ENCODE assay signal across 11 cellular contexts in genomic region chr12:120369476-120370342, GRCh38. TPM values are rescaled to one million over a fixed set of nuclear protein-coding genes. Genes with fewer than 3 reads are reported as not detected.
DNase-seq lines count a peak whose midpoint lies in the region; ATAC-seq and TF ChIP-seq lines count a peak whose summit lies in the region.
"Had no signal": no experiment of that assay in that cellular context is flagged by ENCODE, and none has a peak within 500 bp of the region (broad histone marks: within the 10 kb centered on the region; RNA-seq: fewer than 3 reads in every experiment).

No MANE protein-coding gene starts in this region.

- no peak for TF ChIP-seq CTCF in coronary artery (IDR thresholded peaks at IDR 0.05)
- TF ChIP-seq CTCF in natural killer cell (IDR thresholded peaks at IDR 0.05), result no peak

- peaks cover 72% of the 10 kb centered on the region for H3K27me3 Mint-ChIP-seq in stimulated activated naive CD8-positive, alpha-beta T cell treated with anti-CD3 and anti-CD28 coated beads, Interleukin-15, Interleukin-2, amounts not matched to agents 100 ng/mL and 50 ng/mL, for 24 hours
- H3K27me3 Mint-ChIP-seq in natural killer cell (ENCODE audit: low read depth in 2 of 2), result peaks cover 55 to 72% of the 10 kb centered on the region in 2 donors

- peak overlapping the region; percentile 68 for H3K4me3 Mint-ChIP-seq in stimulated activated naive CD8-positive, alpha-beta T cell treated with anti-CD3 and anti-CD28 coated beads, Interleukin-15, Interleukin-2, amounts not matched to agents 100 ng/mL and 50 ng/mL, for 24 hours
- peak overlapping the region; percentile 55 for H3K4me3 Mint-ChIP-seq in natural killer cell

- no peak for DNase-seq in stimulated activated naive CD8-positive, alpha-beta T cell treated with anti-CD3 and anti-CD28 coated beads, Interleukin-15, Interleukin-2, amounts not matched to agents 100 U/mL and 50 U/mL, for 24 hours
- DNase-seq in coronary artery (ENCODE audit: low spot score), result no peak
- no peak for DNase-seq in natural killer cell
- no peak for DNase-seq in NCI-H1930 (lab: John Stamatoyannopoulos, UW)
- no peak for DNase-seq in NCI-H128 (lab: John Stamatoyannopoulos, UW; ENCODE audit: unreplicated experiment)
- DNase-seq: dermis blood vessel endothelial cell had no signal

- H3K36me3 Mint-ChIP-seq in stimulated activated naive CD8-positive, alpha-beta T cell treated with anti-CD3 and anti-CD28 coated beads, Interleukin-15, Interleukin-2, amounts not matched to agents 100 ng/mL and 50 ng/mL, for 24 hours (ENCODE audit: low read depth), result no peaks in the 10 kb centered on the region
- H3K36me3 Mint-ChIP-seq in natural killer cell, result no peaks in the 10 kb centered on the region

- peak overlapping the region; percentile 72 for H3K4me3 ChIP-seq in coronary artery

- no peaks in the 10 kb centered on the region for H3K9me3 Mint-ChIP-seq in stimulated activated naive CD8-positive, alpha-beta T cell treated with anti-CD3 and anti-CD28 coated beads, Interleukin-15, Interleukin-2, amounts not matched to agents 100 ng/mL and 50 ng/mL, for 24 hours
- H3K9me3 Mint-ChIP-seq in natural killer cell, result no peaks in the 10 kb centered on the region

- peaks cover 18% of the 10 kb centered on the region for H3K4me1 Mint-ChIP-seq in stimulated activated naive CD8-positive, alpha-beta T cell treated with anti-CD3 and anti-CD28 coated beads, Interleukin-15, Interleukin-2, amounts not matched to agents 100 ng/mL and 50 ng/mL, for 24 hours (ENCODE audit: low read depth)
- peaks cover 0 to 10% of the 10 kb centered on the region in 2 donors for H3K4me1 Mint-ChIP-seq in natural killer cell

- H3K27ac ChIP-seq in coronary artery, result no peak overlapping the region
- H3K27ac ChIP-seq: KMS-11, neutrophil had no signal

- no peak overlapping the region for H3K27ac Mint-ChIP-seq in stimulated activated naive CD8-positive, alpha-beta T cell treated with anti-CD3 and anti-CD28 coated beads, Interleukin-15, Interleukin-2, amounts not matched to agents 100 ng/mL and 50 ng/mL, for 24 hours
- H3K27ac Mint-ChIP-seq in natural killer cell, result no peak overlapping the region

- ATAC-seq in stimulated activated naive CD8-positive, alpha-beta T cell treated with anti-CD3 and anti-CD28 coated beads, Interleukin-15, Interleukin-2, amounts not matched to agents 100 U/mL and 50 U/mL, for 24 hours, result no peak
- ATAC-seq in natural killer cell (no peak), GM19328 (IDR thresholded peaks at IDR 0.05; ENCODE audit: unreplicated experiment) (no peak), HG02642 (IDR thresholded peaks at IDR 0.05; ENCODE audit: poor library complexity, unreplicated experiment) (no peak)

- intact Hi-C loops in natural killer cell (cut with micrococcal nuclease), result no loop called here

RNA-seq across cellular contexts. Expression of gene MSI1, which starts 0.7 kb away (rescaled TPM):
- not detected for total RNA-seq in natural killer cell
- total RNA-seq: dermis blood vessel endothelial cell had no signal

RNA-seq across cellular contexts. Expression of gene PLA2G1B, which starts 42.1 kb away (rescaled TPM):
- total RNA-seq in natural killer cell, result under 1 TPM in 1 of 3 donors, not detected in 2; 0.52 TPM
- total RNA-seq: dermis blood vessel endothelial cell had no signal
